Comparison of ENCODE assay signal across 35 cellular contexts in the genomic region with DNA sequence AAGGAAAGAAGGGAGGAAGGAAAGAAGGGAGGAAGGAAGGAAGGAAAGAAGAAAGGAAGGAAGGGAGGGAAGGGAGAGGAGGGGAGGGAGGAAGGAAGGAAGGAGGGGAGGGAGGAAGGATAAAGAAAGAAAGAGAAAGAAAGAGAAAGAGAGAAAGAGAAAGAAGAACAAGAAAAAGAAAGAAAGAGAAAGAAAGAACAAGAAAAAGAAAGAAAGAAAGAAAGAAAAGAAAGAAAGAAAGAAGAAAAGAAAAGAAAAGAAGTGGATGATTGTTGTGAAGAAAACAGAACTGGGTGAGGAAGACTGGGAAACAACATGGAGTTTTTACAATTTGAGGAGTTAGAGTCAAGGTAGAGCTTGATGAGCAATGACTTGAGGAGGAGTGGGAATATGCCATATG.
"Had no signal": no experiment of that assay in that cellular context is flagged by ENCODE, and none has a peak within 500 bp of the region (broad histone marks: within the 10 kb centered on the region; RNA-seq: fewer than 3 reads in every experiment).

No MANE protein-coding gene starts in this region.

- H3K9ac ChIP-seq: SK-N-SH had no signal

- H3K4me2 ChIP-seq: SK-N-SH had no signal

- H3K36me3 Mint-ChIP-seq: activated naive CD8-positive, alpha-beta T cell treated with anti-CD3 and anti-CD28 coated beads, Interleukin-2, amount 10 ng/mL, durations not matched to agents 7 days and 5 days; T-cell had no signal

- DNase-seq: activated CD4-positive, alpha-beta T cell treated with anti-CD3 and anti-CD28 coated beads, Interleukin-2, amount 10 ng/mL, durations not matched to agents 24 days and 14 days; activated CD4-positive, alpha-beta T cell treated with anti-CD3 and anti-CD28 coated beads, Interleukin-2, amount 50 U/mL, for 4 hours; activated CD8-positive, alpha-beta T cell treated with anti-CD3 and anti-CD28 coated beads for 36 hours; activated gamma-delta T cell; activated naive CD4-positive, alpha-beta T cell treated with Interleukin-2 at 50 U/mL for 16 hours; activated naive CD8-positive, alpha-beta T cell treated with anti-CD3 and anti-CD28 coated beads, Interleukin-2, amount 10 ng/mL, durations not matched to agents 7 days and 5 days; activated T-cell treated with anti-CD3 and anti-CD28 coated beads, Interleukin-2, amount 50 U/mL, for 1 hour; activated T-cell treated with anti-CD3 and anti-CD28 coated beads, Interleukin-2, amount 50 U/mL, for 72 hours; amygdala; cerebellar nuclear complex; Kasumi-1; MG63; NCI-H1048; NCI-H1105 treated with DMSO at 0.1 percent for 48 hours; NCI-H1436 treated with DMSO at 0.1 percent for 48 hours; NCI-H1694 treated with DMSO at 0.1 percent for 48 hours; NCI-H2029 treated with DMSO at 0.1 percent for 48 hours; NCI-H2107; NCI-H2171; NCI-H446; NCI-H524; NCI-H69; NCI-H82; SHP77; SJCRH30; SK-N-SH; T-cell; T-helper 2 cell; T-helper 9 cell; WERI-Rb-1 had no signal

- ATAC-seq: activated CD8-positive, alpha-beta T cell treated with anti-CD3 and anti-CD28 coated beads for 36 hours; activated T-cell treated with anti-CD3 and anti-CD28 coated beads, Interleukin-2, amount 50 U/mL, for 72 hours; Panc1; T-cell had no signal

- H3K9me3 ChIP-seq: MG63 had no signal

- H3K9me3 Mint-ChIP-seq: activated naive CD4-positive, alpha-beta T cell treated with anti-CD3 and anti-CD28 coated beads, Interleukin-2, amount 50 U/mL, for 24 hours had no signal

- H3K27ac Mint-ChIP-seq: activated CD4-positive, alpha-beta T cell treated with anti-CD3 and anti-CD28 coated beads, Interleukin-2, amount 10 ng/mL, durations not matched to agents 24 days and 14 days; activated CD8-positive, alpha-beta T cell treated with anti-CD3 and anti-CD28 coated beads for 36 hours; activated naive CD4-positive, alpha-beta T cell treated with anti-CD3 and anti-CD28 coated beads, Interleukin-2, amount 50 U/mL, for 24 hours; activated naive CD8-positive, alpha-beta T cell treated with anti-CD3 and anti-CD28 coated beads, Interleukin-2, amount 10 ng/mL, durations not matched to agents 7 days and 5 days; activated T-cell treated with anti-CD3 and anti-CD28 coated beads, Interleukin-2, amount 50 U/mL, for 72 hours; activated T-helper 2 cell treated with anti-CD3 and anti-CD28 coated beads, Interferon-gamma antibody, Interleukin-2, Interleukin-4, amounts not matched to agents 10 μg/mL and 5 μg/mL and 100 μg/mL, durations not matched to agents 14 hours and 24 hours and 36 hours had no signal

- H3K27ac ChIP-seq: ascending aorta, breast epithelium, SJCRH30, WERI-Rb-1 had no signal

- H3K4me3 Mint-ChIP-seq: activated CD4-positive, alpha-beta T cell treated with anti-CD3 and anti-CD28 coated beads, Interleukin-2, amount 10 ng/mL, durations not matched to agents 24 days and 14 days; activated CD8-positive, alpha-beta T cell treated with anti-CD3 and anti-CD28 coated beads for 36 hours; activated naive CD4-positive, alpha-beta T cell treated with anti-CD3 and anti-CD28 coated beads, Interleukin-2, amount 50 U/mL, for 24 hours; activated naive CD8-positive, alpha-beta T cell treated with anti-CD3 and anti-CD28 coated beads, Interleukin-2, amount 10 ng/mL, durations not matched to agents 7 days and 5 days; activated T-cell treated with anti-CD3 and anti-CD28 coated beads, Interleukin-2, amount 50 U/mL, for 72 hours; T-cell had no signal

- H3K4me1 Mint-ChIP-seq: activated CD4-positive, alpha-beta T cell treated with anti-CD3 and anti-CD28 coated beads, Interleukin-2, amount 10 ng/mL, durations not matched to agents 24 days and 14 days; activated naive CD8-positive, alpha-beta T cell treated with anti-CD3 and anti-CD28 coated beads, Interleukin-2, amount 10 ng/mL, durations not matched to agents 7 days and 5 days had no signal

- H3K27me3 ChIP-seq: ascending aorta, breast epithelium, MG63, SJCRH30 had no signal

- H3K4me3 ChIP-seq: ascending aorta, breast epithelium, MG63, SJCRH30 had no signal

- H3K36me3 ChIP-seq: ascending aorta, breast epithelium, MG63, SJCRH30, WERI-Rb-1 had no signal

- H3K4me1 ChIP-seq: ascending aorta, breast epithelium had no signal
